ENCODE assay signal across 25 cellular contexts in genomic region chr9:23596913-23597634, GRCh38.
"Had no signal": no experiment of that assay in that cellular context is flagged by ENCODE, and none has a peak within 500 bp of the region (broad histone marks: within the 10 kb centered on the region; RNA-seq: fewer than 3 reads in every experiment).

No MANE protein-coding gene starts in this region.

- H3K27me3 ChIP-seq: ascending aorta, body of pancreas, Peyer's patch, SJCRH30 had no signal

- ATAC-seq: activated naive CD4-positive, alpha-beta T cell treated with anti-CD3 and anti-CD28 coated beads, Interleukin-2, amount 50 U/mL, for 72 hours; activated naive CD8-positive, alpha-beta T cell treated with anti-CD3 and anti-CD28 coated beads, Interleukin-2, amount 50 U/mL, for 24 hours; activated T-cell treated with anti-CD3 and anti-CD28 coated beads, Interleukin-2, amount 50 U/mL, for 4 hours; body of pancreas; T-cell had no signal

- H3K4me3 Mint-ChIP-seq: activated CD4-positive, alpha-beta memory T cell treated with anti-CD3 and anti-CD28 coated beads for 36 hours; activated CD4-positive, alpha-beta T cell treated with anti-CD3 and anti-CD28 coated beads, Interleukin-2, amount 10 ng/mL, durations not matched to agents 7 days and 5 days; activated naive CD8-positive, alpha-beta T cell treated with anti-CD3 and anti-CD28 coated beads, Interleukin-2, amount 50 U/mL, for 24 hours; activated T-cell treated with anti-CD3 and anti-CD28 coated beads, Interleukin-2, amount 50 U/mL, for 4 hours; T-cell had no signal

- H3K4me3 ChIP-seq: ascending aorta, body of pancreas, Peyer's patch, SJCRH30 had no signal

- H3K9me3 ChIP-seq: ascending aorta, body of pancreas, Peyer's patch, SJCRH30 had no signal

- H3K27ac Mint-ChIP-seq: activated CD4-positive, alpha-beta memory T cell treated with anti-CD3 and anti-CD28 coated beads for 36 hours; activated CD4-positive, alpha-beta T cell treated with anti-CD3 and anti-CD28 coated beads, Interleukin-2, amount 10 ng/mL, durations not matched to agents 7 days and 5 days; activated naive CD4-positive, alpha-beta T cell treated with anti-CD3 and anti-CD28 coated beads, Interleukin-2, amount 50 U/mL, for 72 hours; activated naive CD8-positive, alpha-beta T cell treated with anti-CD3 and anti-CD28 coated beads, Interleukin-2, amount 50 U/mL, for 24 hours; T-cell had no signal

- H3K36me3 Mint-ChIP-seq: activated CD4-positive, alpha-beta memory T cell treated with anti-CD3 and anti-CD28 coated beads for 36 hours; activated naive CD4-positive, alpha-beta T cell treated with anti-CD3 and anti-CD28 coated beads, Interleukin-2, amount 50 U/mL, for 72 hours; T-cell had no signal

- H3K36me3 ChIP-seq: ascending aorta, Peyer's patch, SJCRH30 had no signal

- H3K4me1 Mint-ChIP-seq: activated CD4-positive, alpha-beta T cell treated with anti-CD3 and anti-CD28 coated beads, Interleukin-2, amount 10 ng/mL, durations not matched to agents 7 days and 5 days; activated naive CD8-positive, alpha-beta T cell treated with anti-CD3 and anti-CD28 coated beads, Interleukin-2, amount 50 U/mL, for 24 hours; T-cell had no signal

- H3K4me1 ChIP-seq: ascending aorta, Peyer's patch, SJCRH30 had no signal

- DNase-seq: activated CD4-positive, alpha-beta memory T cell treated with anti-CD3 and anti-CD28 coated beads for 36 hours; activated CD4-positive, alpha-beta T cell treated with anti-CD3 and anti-CD28 coated beads, Interleukin-2, amount 10 ng/mL, durations not matched to agents 7 days and 5 days; activated CD4-positive, CD25-positive, alpha-beta regulatory T cell; activated CD8-positive, alpha-beta memory T cell treated with anti-CD3 and anti-CD28 coated beads for 24 hours; activated effector memory CD4-positive, alpha-beta T cell treated with anti-CD3 and anti-CD28 coated beads, Interleukin-2, amount 50 U/mL, for 16 hours; activated naive CD4-positive, alpha-beta T cell treated with Interleukin-2 at 50 U/mL for 16 hours; activated naive CD8-positive, alpha-beta T cell treated with anti-CD3 and anti-CD28 coated beads, Interleukin-2, amount 50 U/mL, for 24 hours; activated T-cell treated with anti-CD3 and anti-CD28 coated beads, Interleukin-2, amount 50 U/mL, for 4 hours; amniotic stem cell; body of pancreas; MM.1S; NCI-H146; NCI-H187 treated with DMSO at 0.1 percent for 48 hours; NCI-H2081 treated with DMSO at 0.1 percent for 48 hours; NCI-H446; NCI-H524; Peyer's patch; Right ventricle myocardium superior; SJCRH30; T-cell; T-helper 2 cell; T1000 had no signal

- H3K9me3 Mint-ChIP-seq: activated CD4-positive, alpha-beta memory T cell treated with anti-CD3 and anti-CD28 coated beads for 36 hours; activated naive CD8-positive, alpha-beta T cell treated with anti-CD3 and anti-CD28 coated beads, Interleukin-2, amount 50 U/mL, for 24 hours; activated T-cell treated with anti-CD3 and anti-CD28 coated beads, Interleukin-2, amount 50 U/mL, for 4 hours had no signal

- H3K27me3 Mint-ChIP-seq: activated CD4-positive, alpha-beta memory T cell treated with anti-CD3 and anti-CD28 coated beads for 36 hours; activated CD4-positive, alpha-beta T cell treated with anti-CD3 and anti-CD28 coated beads, Interleukin-2, amount 10 ng/mL, durations not matched to agents 7 days and 5 days; activated naive CD8-positive, alpha-beta T cell treated with anti-CD3 and anti-CD28 coated beads, Interleukin-2, amount 50 U/mL, for 24 hours; T-cell had no signal

- H3K27ac ChIP-seq: ascending aorta, body of pancreas, Peyer's patch, RWPE1, SJCRH30 had no signal
